In genomic region chr18:35043207-35043606, GRCh38 we compare ENCODE assay signal across 9 cellular contexts. TPM values are rescaled to one million over a fixed set of nuclear protein-coding genes. Genes with fewer than 3 reads are reported as not detected.
DNase-seq lines count a peak whose midpoint lies in the region; ATAC-seq and TF ChIP-seq lines count a peak whose summit lies in the region.
"Had no signal": no experiment of that assay in that cellular context is flagged by ENCODE, and none has a peak within 500 bp of the region (broad histone marks: within the 10 kb centered on the region; RNA-seq: fewer than 3 reads in every experiment).

No MANE protein-coding gene starts in this region.

- no peaks in the 10 kb centered on the region for H3K27me3 ChIP-seq in GM23338 (ENCODE audit: insufficient read depth)
- no peaks in the 10 kb centered on the region for H3K27me3 ChIP-seq in esophagus squamous epithelium
- H3K27me3 ChIP-seq in gastrocnemius medialis: no peaks in the 10 kb centered on the region

- H2AFZ ChIP-seq in GM23338: no peak overlapping the region

- POLR2A ChIA-PET in T-cell (lab: Charles Lee): interaction anchor here (0.6 to 4.9 kb wide), 7 partner anchors 15 to 454 kb away, joined by 3 to 161 read pairs (median 11); partner anchors contain the start of genes INO80C (in 1 of the 2), ZNF24 (in 1 of the 2) and ZSCAN30 (in 1 of the 2)

- WGBS in esophagus squamous epithelium, 2 donors: 37 to 55% methylated on average over 5 of the region's 5 CpGs

- CTCF ChIA-PET in T-cell (lab: Charles Lee): interaction anchor here (1.1 to 7.5 kb wide), 3 partner anchors 15 to 80 kb away, joined by 3 to 152 read pairs (median 4); no protein-coding TSS in a partner anchor

- in situ Hi-C loops in gastrocnemius medialis (cut with MboI; ENCODE audit: low sequenced_read_pairs in 4 of 4): no loop called here

- DNase-seq in GM23338 (ENCODE audit: low spot score) (no peak), T-cell (no peak), esophagus squamous epithelium (lab: John Stamatoyannopoulos, UW) (no peak), gastrocnemius medialis (no peak), SW 1271 (lab: John Stamatoyannopoulos, UW) (no peak)
- no peak for DNase-seq in stimulated activated naive CD4-positive, alpha-beta T cell treated with Interleukin-2 at 50 U/mL for 16 hours (lab: John Stamatoyannopoulos, UW)
- DNase-seq: activated CD8-positive, alpha-beta memory T cell treated with anti-CD3 and anti-CD28 coated beads, Interleukin-2, amount 50 U/mL, for 4 hours had no signal

- TF ChIP-seq POLR2A in esophagus squamous epithelium (IDR thresholded peaks at IDR 0.05) (no peak), gastrocnemius medialis (IDR thresholded peaks at IDR 0.05) (no peak)

- H3K36me3 Mint-ChIP-seq in GM23338 (ENCODE audit: low read depth): peaks cover 4% of the 10 kb centered on the region; the same call in 1 of the 3 replicates
- peaks cover 4% of the 10 kb centered on the region for H3K36me3 Mint-ChIP-seq in T-cell

- peak overlapping the region; percentile 96 for H3K4me3 Mint-ChIP-seq in GM23338
- peak overlapping the region; percentile 89 to 98 (median 90) for H3K4me3 Mint-ChIP-seq in T-cell

- peak overlapping the region; percentile 85; the same call in 1 of the 2 replicates for H3K4me3 ChIP-seq in GM23338
- peak overlapping the region in 3 of 4 donors; percentile 68 to 80 (median 78) for H3K4me3 ChIP-seq in esophagus squamous epithelium
- peak overlapping the region; percentile 64 to 90 (median 84) for H3K4me3 ChIP-seq in gastrocnemius medialis

- intact Hi-C loops in esophagus squamous epithelium (cut with DNase I): no loop called here
- intact Hi-C loops in gastrocnemius medialis (cut with DNase I; ENCODE audit: low total_unique reads): loop anchor here (2.0 to 10.0 kb wide), 4 partner anchors 34 to 161 kb away; no protein-coding TSS in a partner anchor

- TF ChIP-seq CTCF in GM23338 (conservative IDR thresholded peaks at IDR 0.05; ENCODE audit: low read depth in 2 of 2): no peak
- no peak for TF ChIP-seq CTCF in esophagus squamous epithelium (IDR thresholded peaks at IDR 0.05)
- no peak for TF ChIP-seq CTCF in gastrocnemius medialis (IDR thresholded peaks at IDR 0.05 in 4 of 5, conservative IDR thresholded peaks at IDR 0.05 in 1 of 5)

- H3K27me3 Mint-ChIP-seq in GM23338 (ENCODE audit: insufficient read depth, low read depth, poor library complexity): peaks cover 7% of the 10 kb centered on the region
- no peaks in the 10 kb centered on the region for H3K27me3 Mint-ChIP-seq in T-cell

- H3K27ac ChIP-seq in GM23338 (ENCODE audit: low read depth): no peak overlapping the region
- H3K27ac ChIP-seq in esophagus squamous epithelium: peak overlapping the region in 3 of 4 donors; percentile 22 to 87 (median 86)
- H3K27ac ChIP-seq in gastrocnemius medialis: peak overlapping the region; percentile 84 to 90 (median 87)

- H3K4me1 Mint-ChIP-seq in GM23338 (peaks cover 51% of the 10 kb centered on the region), T-cell (peaks cover 80 to 90% (median 84%) of the 10 kb centered on the region in 3 donors)

- H3K9me3 Mint-ChIP-seq in GM23338 (no peaks in the 10 kb centered on the region; the same call in 2 of the 3 replicates), T-cell (no peaks in the 10 kb centered on the region)

- no peak overlapping the region for H3K27ac Mint-ChIP-seq in GM23338
- H3K27ac Mint-ChIP-seq in T-cell: peak overlapping the region; percentile 96 to 98

- H3K9me2 ChIP-seq in GM23338 (ENCODE audit: insufficient read depth): no peaks in the 10 kb centered on the region

- H4K20me1 ChIP-seq in GM23338 (replicated peaks; ENCODE audit: insufficient read depth): peaks cover 3% of the 10 kb centered on the region; the same call in 1 of the 2 replicates

- H3K4me1 ChIP-seq in GM23338 (ENCODE audit: insufficient read depth): peaks cover 38% of the 10 kb centered on the region
- peaks cover 0 to 60% (median 14%) of the 10 kb centered on the region in 3 donors for H3K4me1 ChIP-seq in esophagus squamous epithelium
- H3K4me1 ChIP-seq in gastrocnemius medialis: peaks cover 43 to 60% of the 10 kb centered on the region in 2 donors

- ATAC-seq in GM23338 (no peak), T-cell (replicated peaks in 1 of 4) (no peak), gastrocnemius medialis (no peak), HG03469 (IDR thresholded peaks at IDR 0.05; ENCODE audit: unreplicated experiment) (no peak), HG03097 (IDR thresholded peaks at IDR 0.05; ENCODE audit: low FRiP score, unreplicated experiment) (no peak)

- peaks cover 63% of the 10 kb centered on the region for H3K79me2 ChIP-seq in GM23338 (replicated peaks; ENCODE audit: insufficient read depth)

- peak overlapping the region; percentile 93 for H3K4me2 ChIP-seq in GM23338

- H3K36me3 ChIP-seq in GM23338 (ENCODE audit: insufficient read depth) (no peaks in the 10 kb centered on the region), esophagus squamous epithelium (no peaks in the 10 kb centered on the region), gastrocnemius medialis (no peaks in the 10 kb centered on the region)

- H3F3A ChIP-seq in GM23338 (replicated peaks; ENCODE audit: low read depth): no peaks in the 10 kb centered on the region

- H3K9me3 ChIP-seq in esophagus squamous epithelium (no peaks in the 10 kb centered on the region), gastrocnemius medialis (no peaks in the 10 kb centered on the region)

TF ChIP-seq in GM23338, 12 proteins besides CTCF, POLR2A, EP300 and RAD21 (continues in another document):
- TF ChIP-seq ZNF462 (CRISPR knock-in tag; IDR thresholded peaks at IDR 0.05): no peak
- TF ChIP-seq CREB1 (CRISPR knock-in tag; IDR thresholded peaks at IDR 0.05; ENCODE audit: low read depth): no peak

RNA-seq across cellular contexts. Expression of gene MAPRE2, which starts 2.0 kb away (rescaled TPM):
- total RNA-seq in GM23338 (2014; rRNA removed; shearing (Covaris generic)): 33.9 and 40.4 TPM in 2 replicates
- polyA plus RNA-seq in GM23338 (2016; fragmentation: Nextera tagmentation; extraction: Ambion mirVana): 17.8 and 19.0 TPM in 2 replicates
- 10 to 100 TPM; 45.6 to 96.7 (median 53.9) TPM for total RNA-seq in T-cell
- 1 to 10 TPM; 1.5 to 9.0 (median 5.0) TPM for total RNA-seq in esophagus squamous epithelium
- total RNA-seq in gastrocnemius medialis: 10 to 100 TPM; 21.3 to 46.2 (median 34.4) TPM
